1 cellular context compared by ENCODE assay signal in the genomic region with DNA sequence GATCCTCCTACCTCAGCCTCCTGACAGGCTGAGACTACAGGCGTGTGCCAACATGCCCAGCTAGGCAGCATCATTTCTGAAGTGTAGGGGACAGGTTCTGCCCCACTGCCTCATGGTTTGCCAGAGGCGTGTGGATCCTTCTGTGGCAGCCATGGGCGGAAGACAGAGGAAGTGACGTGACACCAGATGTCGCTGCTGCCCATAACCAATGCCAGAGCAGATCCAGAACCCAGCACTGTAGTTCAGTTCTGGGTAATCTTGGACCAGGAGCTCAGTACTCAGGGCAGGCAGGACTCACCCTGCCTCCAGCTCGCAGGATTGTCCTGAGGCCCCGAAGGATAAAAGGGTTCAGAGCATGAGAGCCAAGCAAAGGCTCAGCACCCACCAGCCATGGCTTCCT.
TF ChIP-seq lines count a peak whose summit lies in the region.

No MANE protein-coding gene starts in this region.

TF ChIP-seq in HepG2, 621 proteins besides CTCF, POLR2A, EP300 and RAD21:
- TF ChIP-seq ADNP (CRISPR knock-in tag; IDR thresholded peaks at IDR 0.05), result no peak
- peak; percentile 43 for TF ChIP-seq STAG1 (CRISPR knock-in tag; IDR thresholded peaks at IDR 0.05)
- TF ChIP-seq, protein P1, sequence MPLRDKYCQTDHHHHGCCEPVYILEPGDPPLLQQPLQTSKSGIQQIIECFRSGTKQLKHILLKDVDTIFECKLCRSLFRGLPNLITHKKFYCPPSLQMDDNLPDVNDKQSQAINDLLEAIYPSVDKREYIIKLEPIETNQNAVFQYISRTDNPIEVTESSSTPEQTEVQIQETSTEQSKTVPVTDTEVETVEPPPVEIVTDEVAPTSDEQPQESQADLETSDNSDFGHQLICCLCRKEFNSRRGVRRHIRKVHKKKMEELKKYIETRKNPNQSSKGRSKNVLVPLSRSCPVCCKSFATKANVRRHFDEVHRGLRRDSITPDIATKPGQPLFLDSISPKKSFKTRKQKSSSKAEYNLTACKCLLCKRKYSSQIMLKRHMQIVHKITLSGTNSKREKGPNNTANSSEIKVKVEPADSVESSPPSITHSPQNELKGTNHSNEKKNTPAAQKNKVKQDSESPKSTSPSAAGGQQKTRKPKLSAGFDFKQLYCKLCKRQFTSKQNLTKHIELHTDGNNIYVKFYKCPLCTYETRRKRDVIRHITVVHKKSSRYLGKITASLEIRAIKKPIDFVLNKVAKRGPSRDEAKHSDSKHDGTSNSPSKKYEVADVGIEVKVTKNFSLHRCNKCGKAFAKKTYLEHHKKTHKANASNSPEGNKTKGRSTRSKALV (CRISPR knock-in tag; IDR thresholded peaks at IDR 0.05), result no peak
- TF ChIP-seq ZNF674 (CRISPR knock-in tag; IDR thresholded peaks at IDR 0.05; ENCODE audit: low read depth), result no peak
